In genomic region chr1:91501527-91501859, GRCh38 we compare ENCODE assay signal across 8 cellular contexts. TPM values are rescaled to one million over a fixed set of nuclear protein-coding genes. Genes with fewer than 3 reads are reported as not detected.
DNase-seq lines count a peak whose midpoint lies in the region; ATAC-seq and TF ChIP-seq lines count a peak whose summit lies in the region.

No MANE protein-coding gene starts in this region.

- ATAC-seq in heart left ventricle: no peak
- ATAC-seq in HG02642 (IDR thresholded peaks at IDR 0.05; ENCODE audit: poor library complexity, unreplicated experiment): peak; percentile 19
- no peak for ATAC-seq in thoracic aorta (ENCODE audit: insufficient number of reproducible peaks, low FRiP score, low read depth)

- H3K4me1 ChIP-seq in heart left ventricle: peaks cover 0 to 35% (median 13%) of the 10 kb centered on the region in 12 donors
- H3K4me1 ChIP-seq in adipocyte (ENCODE audit: control insufficient read depth, insufficient read depth, low read length): peaks cover 16% of the 10 kb centered on the region
- H3K4me1 ChIP-seq in thoracic aorta (ENCODE audit: control insufficient read depth in 1 of 2, low read depth in 2 of 2): peaks cover 6 to 10% of the 10 kb centered on the region in 2 donors

- no peak for DNase-seq in heart left ventricle
- DNase-seq in cardiac septum (ENCODE audit: low spot score): no peak
- peak; percentile 90 for DNase-seq in NCI-H146 treated with DMSO at 0.1 percent for 48 hours (lab: John Stamatoyannopoulos, UW; ENCODE audit: unreplicated experiment)
- peak; percentile 72 for DNase-seq in adipocyte (ENCODE audit: low read depth)
- DNase-seq in iris pigment epithelial cell (ENCODE audit: low read depth): peak; percentile 55
- no peak for DNase-seq in thoracic aorta (ENCODE audit: low spot score)
- DNase-seq in NAMALWA (ENCODE audit: low spot score): no peak

- H3K4me3 ChIP-seq in heart left ventricle (peak overlapping the region; percentile 45 to 79 (median 64)), adipocyte (ENCODE audit: low read length) (peak overlapping the region; percentile 96), thoracic aorta (peak overlapping the region; percentile 86)

- peak in 3 of 12 donors; percentile 1 to 17 (median 4) for TF ChIP-seq CTCF in heart left ventricle (IDR thresholded peaks at IDR 0.05)
- no peak for TF ChIP-seq CTCF in thoracic aorta (IDR thresholded peaks at IDR 0.05)

- peak overlapping the region; percentile 86 for H3K9ac ChIP-seq in adipocyte (ENCODE audit: low read length)

- intact Hi-C loops in heart left ventricle (cut with DNase I) (loop anchor here in 8 of 10 donors (2.0 to 10.0 kb wide), 7 partner anchors 97 to 793 kb away; partner anchors contain the start of genes GLMN (in 3 of the 8), HFM1 (in 3 of the 8), RPAP2 (in 3 of the 8) and ZNF644 (in 1 of the 8)), cardiac septum (cut with DNase I) (loop anchor here (2.0 to 10.0 kb wide), 6 partner anchors 97 to 796 kb away; partner anchors contain the start of genes GLMN, HFM1, RPAP2 and TGFBR3)

- WGBS in heart left ventricle, 4 donors: 1 to 2% (median 1%) methylated on average over 9 of the region's 9 CpGs

- TF ChIP-seq POLR2A in heart left ventricle (IDR thresholded peaks at IDR 0.05): no peak

- H3K27me3 ChIP-seq in heart left ventricle: no peaks in the 10 kb centered on the region
- H3K27me3 ChIP-seq in adipocyte (replicated peaks; ENCODE audit: control insufficient read depth, insufficient read depth, low read length): no peaks in the 10 kb centered on the region
- no peaks in the 10 kb centered on the region for H3K27me3 ChIP-seq in thoracic aorta (replicated peaks; ENCODE audit: insufficient read depth)

- H3K27ac ChIP-seq in heart left ventricle (peak overlapping the region in 11 of 12 donors; percentile 71 to 92 (median 84)), thoracic aorta (peak overlapping the region; percentile 46 to 65)

- no peaks in the 10 kb centered on the region for H3K9me3 ChIP-seq in heart left ventricle
- no peaks in the 10 kb centered on the region for H3K9me3 ChIP-seq in adipocyte (ENCODE audit: control insufficient read depth, low read length)
- H3K9me3 ChIP-seq in thoracic aorta: no peaks in the 10 kb centered on the region

- H3K36me3 ChIP-seq in heart left ventricle (no peaks in the 10 kb centered on the region), adipocyte (ENCODE audit: control insufficient read depth, insufficient read depth, low read length, severe bottlenecking) (no peaks in the 10 kb centered on the region), thoracic aorta (no peaks in the 10 kb centered on the region)

RNA-seq across cellular contexts. Expression of gene CDC7, which starts 0.8 kb away (rescaled TPM):
- 1 to 10 TPM in 4 of 9 donors, under 1 TPM in 5; 0.36 to 6.3 (median 0.97) TPM for total RNA-seq in heart left ventricle
- polyA plus RNA-seq in heart left ventricle: 1 to 10 TPM in 1 of 2 donors, under 1 TPM in 1; 0.30 to 1.2 TPM
- 1.6 TPM for total RNA-seq in cardiac septum
- total RNA-seq in thoracic aorta: 1 to 10 TPM in 1 of 2 donors, under 1 TPM in 1; 0.14 to 2.1 TPM

Comparison
In these comparisons a context has a peak if more than half of its experiments do, and no peak if none do; other contexts are left out.
1. DNase-seq: peak in NCI-H146 treated with DMSO at 0.1 percent for 48 hours (single experiment), adipocyte (single experiment) and iris pigment epithelial cell (single experiment); none in heart left ventricle (0 of 5), cardiac septum (single experiment), thoracic aorta (single experiment) and NAMALWA (single experiment).
2. Peak in every context shown above with its lines, with median percentiles within 50 percentile points of each other: H3K4me3 ChIP-seq.